Comparison of ENCODE assay signal across 26 cellular contexts in the genomic region with DNA sequence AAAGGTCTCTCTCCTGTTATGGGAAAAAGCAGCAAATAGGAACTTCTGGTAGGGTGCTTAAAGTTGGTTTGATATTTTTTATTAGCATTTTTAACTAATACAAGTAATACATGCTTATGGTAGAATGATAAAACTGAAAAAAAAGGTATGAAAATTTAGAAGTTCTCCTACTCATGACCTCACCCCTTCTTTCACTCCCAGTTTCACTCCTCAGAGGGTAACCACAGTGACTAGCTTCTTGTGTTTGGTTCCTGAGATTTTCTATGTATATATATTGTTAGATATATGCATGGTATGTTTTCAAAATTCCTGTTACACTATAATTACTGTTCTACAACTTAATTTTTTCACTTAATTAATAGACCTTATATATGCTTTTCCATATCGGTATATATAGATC.
DNase-seq lines count a peak whose midpoint lies in the region; ATAC-seq and TF ChIP-seq lines count a peak whose summit lies in the region.
"Had no signal": no experiment of that assay in that cellular context is flagged by ENCODE, and none has a peak within 500 bp of the region (broad histone marks: within the 10 kb centered on the region; RNA-seq: fewer than 3 reads in every experiment).

No MANE protein-coding gene starts in this region.

- no peaks in the 10 kb centered on the region for H3K79me2 ChIP-seq in MM.1S (ENCODE audit: low read length)
- peaks cover 17% of the 10 kb centered on the region for H3K79me2 ChIP-seq in GM23338 (replicated peaks; ENCODE audit: insufficient read depth)

- no peaks in the 10 kb centered on the region for H3K36me3 ChIP-seq in MM.1S (replicated peaks; ENCODE audit: insufficient read depth, low read length)
- H3K36me3 ChIP-seq in GM23338 (ENCODE audit: insufficient read depth): no peaks in the 10 kb centered on the region
- H3K36me3 ChIP-seq: Peyer's patch had no signal

- H4K20me1 ChIP-seq in MM.1S (ENCODE audit: insufficient read depth, low read length) (no peaks in the 10 kb centered on the region), GM23338 (replicated peaks; ENCODE audit: insufficient read depth) (no peaks in the 10 kb centered on the region)

- peaks cover 10% of the 10 kb centered on the region for H3K4me1 Mint-ChIP-seq in GM23338
- H3K4me1 Mint-ChIP-seq: B cell, CD14-positive monocyte, T-cell had no signal

- H3K27me3 ChIP-seq in MM.1S (replicated peaks; ENCODE audit: insufficient read depth, low read length) (no peaks in the 10 kb centered on the region), GM23338 (ENCODE audit: insufficient read depth) (no peaks in the 10 kb centered on the region)
- H3K27me3 ChIP-seq: Peyer's patch had no signal

- DNase-seq in GM12865 (ENCODE audit: low read depth) (peak; percentile 0), MM.1S (peak; percentile 54), OCI-M2 (lab: John Stamatoyannopoulos, UW; ENCODE audit: unreplicated experiment) (no peak), GM23338 (ENCODE audit: low spot score) (no peak), GM03348 (ENCODE audit: low spot score) (no peak)
- DNase-seq: DMS53, GDM1, H9, HFFc6, NCI-H1092 treated with DMSO at 0.1 percent for 48 hours, NCI-H1436 treated with DMSO at 0.1 percent for 48 hours, NCI-H2029, NCI-H2227 treated with DMSO at 0.1 percent for 48 hours, NCI-H510A, Peyer's patch, T-cell had no signal

- H3K4me2 ChIP-seq in MM.1S (ENCODE audit: low read depth, low read length) (peak overlapping the region; percentile 55), GM23338 (no peak overlapping the region)

- TF ChIP-seq CTCF in GM12865 (IDR thresholded peaks at IDR 0.05; ENCODE audit: insufficient read depth, low read depth, low read length, missing control alignments) (no peak), MM.1S (IDR thresholded peaks at IDR 0.05; ENCODE audit: low read length) (no peak), GM23338 (conservative IDR thresholded peaks at IDR 0.05; ENCODE audit: low read depth in 2 of 2) (no peak)

- H3K9me2 ChIP-seq in MM.1S (replicated peaks; ENCODE audit: insufficient read depth, low read length) (no peaks in the 10 kb centered on the region), GM23338 (ENCODE audit: insufficient read depth) (no peaks in the 10 kb centered on the region)

- ATAC-seq in GM18909 (IDR thresholded peaks at IDR 0.05; ENCODE audit: poor library complexity, unreplicated experiment) (peak; percentile 74), HG02798 (IDR thresholded peaks at IDR 0.05; ENCODE audit: poor library complexity, unreplicated experiment) (peak; percentile 37), GM23338 (no peak), GM18502 (IDR thresholded peaks at IDR 0.05; ENCODE audit: poor library complexity, unreplicated experiment) (no peak)
- ATAC-seq: HepG2, K562, SK-N-SH treated with all-trans-retinoic acid at 6 μM for 48 hours, T-cell had no signal

- H3K4me3 ChIP-seq in GM12865 (ENCODE audit: low read depth, low read length) (no peak overlapping the region), MM.1S (ENCODE audit: low read length) (no peak overlapping the region), GM23338 (no peak overlapping the region)
- H3K4me3 ChIP-seq: K562, Peyer's patch had no signal

- H3K27ac ChIP-seq in MM.1S (ENCODE audit: low read length) (peak overlapping the region; percentile 44; the same call in 1 of the 2 replicates), GM23338 (ENCODE audit: low read depth) (no peak overlapping the region)
- H3K27ac ChIP-seq: HL-60, Peyer's patch had no signal

- H3K36me3 Mint-ChIP-seq in GM23338 (ENCODE audit: low read depth): peaks cover 5% of the 10 kb centered on the region; the same call in 2 of the 3 replicates
- H3K36me3 Mint-ChIP-seq: CD14-positive monocyte, T-cell had no signal

- H3K9ac ChIP-seq in MM.1S (ENCODE audit: low read length): no peak overlapping the region

- no peaks in the 10 kb centered on the region for H3K27me3 Mint-ChIP-seq in GM23338 (ENCODE audit: insufficient read depth, low read depth, poor library complexity)
- H3K27me3 Mint-ChIP-seq: B cell had no signal

- no peaks in the 10 kb centered on the region for H3K9me3 ChIP-seq in MM.1S (replicated peaks; ENCODE audit: insufficient read depth, low read length)
- H3K9me3 ChIP-seq: Peyer's patch had no signal

- peaks cover 33% of the 10 kb centered on the region for H3K4me1 ChIP-seq in MM.1S (ENCODE audit: low read length)
- H3K4me1 ChIP-seq in GM23338 (ENCODE audit: insufficient read depth): peaks cover 8% of the 10 kb centered on the region; the same call in 1 of the 2 replicates
- H3K4me1 ChIP-seq: Peyer's patch had no signal

- H3F3A ChIP-seq in MM.1S (ENCODE audit: insufficient read depth, low read length): peaks cover 14% of the 10 kb centered on the region
- H3F3A ChIP-seq in GM23338 (replicated peaks; ENCODE audit: low read depth): no peaks in the 10 kb centered on the region

- no peak overlapping the region for H3K27ac Mint-ChIP-seq in GM23338
- H3K27ac Mint-ChIP-seq: B cell; CD14-positive monocyte; H9; HFFc6; T-cell; T-helper 2 cell treated with Interferon-gamma antibody and Interleukin-4, amounts not matched to agents 5 μg/mL and 100 μg/mL, for 36 hours had no signal

- H2AFZ ChIP-seq in MM.1S (ENCODE audit: low read length): no peak overlapping the region
- H2AFZ ChIP-seq in GM23338: no peak overlapping the region

- no peak overlapping the region for H3K4me3 Mint-ChIP-seq in GM23338
- H3K4me3 Mint-ChIP-seq: B cell; CD14-positive monocyte; H9; HFFc6; T-cell; T-helper 2 cell treated with Interferon-gamma antibody and Interleukin-4, amounts not matched to agents 5 μg/mL and 100 μg/mL, for 36 hours had no signal

- H3K9me3 Mint-ChIP-seq in GM23338: peaks cover 2% of the 10 kb centered on the region; the same call in 1 of the 3 replicates

TF ChIP-seq in GM23338, 12 proteins besides CTCF, POLR2A, EP300 and RAD21 (continues in another document):
- TF ChIP-seq EZH2 (IDR thresholded peaks at IDR 0.05; ENCODE audit: low read depth, unreplicated experiment) (no peak), JUNB (IDR thresholded peaks at IDR 0.05; ENCODE audit: unreplicated experiment) (no peak), ZNF331 (CRISPR knock-in tag; IDR thresholded peaks at IDR 0.05; ENCODE audit: low read depth) (no peak), NANOG (IDR thresholded peaks at IDR 0.05; ENCODE audit: borderline replicate concordance) (no peak), ETS1 (IDR thresholded peaks at IDR 0.05) (no peak), STAT1 (IDR thresholded peaks at IDR 0.05; ENCODE audit: unreplicated experiment) (no peak), ZNF114 (CRISPR knock-in tag; IDR thresholded peaks at IDR 0.05) (no peak), POLR2AphosphoS5 (IDR thresholded peaks at IDR 0.05; ENCODE audit: low read depth) (no peak), EZH2phosphoT487 (IDR thresholded peaks at IDR 0.05; ENCODE audit: unreplicated experiment) (no peak)

Comparison
In these comparisons a context has a peak if more than half of its experiments do, and no peak if none do; other contexts are left out.
1. DNase-seq: peak in GM12865 (single experiment) and MM.1S (single experiment); none in OCI-M2 (single experiment), GM23338 (single experiment) and GM03348 (single experiment).
2. ATAC-seq: peak in GM18909 (single experiment) and HG02798 (single experiment); none in GM23338 (single experiment) and GM18502 (single experiment).